In genomic region chr11:4797212-4797611, GRCh38 we compare ENCODE assay signal across 1 cellular context.
TF ChIP-seq lines count a peak whose summit lies in the region.

No MANE protein-coding gene starts in this region.

TF ChIP-seq in H1, 55 proteins besides CTCF, POLR2A, EP300 and RAD21:
- TF ChIP-seq PHF8 (conservative IDR thresholded peaks at IDR 0.05; ENCODE audit: low read depth, low read length), result no peak
- TF ChIP-seq RXRA (IDR thresholded peaks at IDR 0.05; ENCODE audit: insufficient read depth, low read depth, low read length), result no peak
